Comparison of ENCODE assay signal across 1 cellular context in genomic region chr21:39086547-39086946, GRCh38.
TF ChIP-seq lines count a peak whose summit lies in the region.

No MANE protein-coding gene starts in this region.

TF ChIP-seq in SK-N-SH, 30 proteins besides CTCF, POLR2A, EP300 and RAD21 (continued from another document):
- TF ChIP-seq MAX (IDR thresholded peaks at IDR 0.05; ENCODE audit: low read depth), result no peak
- peak; percentile 20; the same call in 1 of the 2 replicates for TF ChIP-seq SMC3 (IDR thresholded peaks at IDR 0.05; ENCODE audit: low read depth, low read length)
